Comparison of ENCODE assay signal across 20 cellular contexts in the genomic region with DNA sequence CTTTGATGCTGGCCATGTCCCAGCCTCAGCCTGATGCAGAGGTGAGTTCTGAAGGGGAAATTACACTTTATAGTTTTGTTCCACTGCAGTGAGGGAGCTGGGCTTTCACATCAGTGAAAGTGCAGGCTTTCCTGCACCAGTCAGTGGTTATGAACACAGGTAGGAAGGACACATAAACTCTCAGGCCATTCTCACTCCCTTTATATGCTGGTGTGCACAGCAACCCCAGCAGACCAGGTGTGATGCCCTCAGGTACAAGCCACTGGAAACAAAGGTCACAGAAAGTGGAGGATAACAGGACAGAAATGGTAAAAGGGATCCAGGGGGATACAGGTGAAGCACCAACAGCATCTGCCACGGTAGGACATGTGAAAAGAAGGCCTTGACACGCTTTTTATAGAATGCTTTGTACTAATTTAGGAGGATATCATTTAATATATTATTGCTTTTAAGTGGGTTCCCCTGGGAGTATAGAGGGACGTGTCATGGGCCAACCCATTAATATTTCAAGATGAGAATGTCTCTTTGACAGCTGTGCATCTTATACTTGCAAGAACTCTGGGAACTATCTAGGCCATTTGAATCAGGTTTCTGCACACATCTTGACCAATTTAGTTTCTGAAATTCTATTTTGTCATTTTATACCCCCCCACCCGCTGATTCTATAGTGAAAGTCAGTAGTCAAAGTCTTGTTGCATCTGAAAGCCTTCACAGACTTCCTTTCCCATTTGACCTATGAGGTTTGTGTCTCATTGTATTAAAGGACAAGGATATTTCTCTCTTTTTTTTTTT. TPM values are rescaled to one million over a fixed set of nuclear protein-coding genes. Genes with fewer than 3 reads are reported as not detected.
DNase-seq lines count a peak whose midpoint lies in the region; ATAC-seq, FAIRE-seq and TF ChIP-seq lines count a peak whose summit lies in the region.
"Had no signal": no experiment of that assay in that cellular context is flagged by ENCODE, and none has a peak within 500 bp of the region (broad histone marks: within the 10 kb centered on the region; RNA-seq: fewer than 3 reads in every experiment).

No MANE protein-coding gene starts in this region.

- no peak overlapping the region for H3K4me3 Mint-ChIP-seq in immature natural killer cell
- no peak overlapping the region for H3K4me3 Mint-ChIP-seq in natural killer cell treated with Interleukin-12 subunit alpha and Interleukin-12 subunit beta and Interleukin-15 and Interleukin-18, amount 100 ng/mL, for 72 hours

- no peak for TF ChIP-seq RAD21 in SK-N-SH (IDR thresholded peaks at IDR 0.05; ENCODE audit: low read length)

- TF ChIP-seq EP300 in SK-N-SH (IDR thresholded peaks at IDR 0.05; ENCODE audit: borderline replicate concordance in 1 of 2, low read depth in 1 of 2, low read length in 1 of 2), result no peak

- H3K9me3 ChIP-seq in SK-N-SH, result no peaks in the 10 kb centered on the region
- H3K9me3 ChIP-seq: esophagus muscularis mucosa, pancreas had no signal

- CTCF ChIA-PET in SK-N-SH (lab: Yijun Ruan, JAX), result no interaction called here

- H3K27me3 ChIP-seq in SK-N-SH (ENCODE audit: insufficient read depth), result no peaks in the 10 kb centered on the region
- H3K27me3 ChIP-seq: esophagus muscularis mucosa, pancreas had no signal

- DNase-seq in GM12892 (ENCODE audit: insufficient read length) (no peak), GM19239 (ENCODE audit: insufficient read length, low spot score) (no peak), immature natural killer cell (no peak), SK-N-SH (no peak)
- no peak for DNase-seq in natural killer cell treated with Interleukin-12 subunit alpha and Interleukin-12 subunit beta and Interleukin-15 and Interleukin-18, amount 100 ng/mL, for 72 hours (ENCODE audit: low spot score)
- DNase-seq in activated T-cell treated with anti-CD3 and anti-CD28 coated beads, Interleukin-2, amount 50 U/mL, for 48 hours, result no peak
- DNase-seq: activated CD4-positive, CD25-positive, alpha-beta regulatory T cell; amygdala; cortex of kidney; DMS79 treated with DMSO at 0.1 percent for 48 hours; head of caudate nucleus; KBM-7; left colon; NCI-H1436 treated with DMSO at 0.1 percent for 48 hours; NCI-H510A; pancreas; PC-9 had no signal

- peaks cover 2 to 5% (median 4%) of the 10 kb centered on the region in 6 donors for H3K9me3 Mint-ChIP-seq in immature natural killer cell
- H3K9me3 Mint-ChIP-seq in natural killer cell treated with Interleukin-12 subunit alpha and Interleukin-12 subunit beta and Interleukin-15 and Interleukin-18, amount 100 ng/mL, for 72 hours, result no peaks in the 10 kb centered on the region

- H3K9ac ChIP-seq in SK-N-SH, result no peak overlapping the region

- peaks cover 0 to 2% (median 2%) of the 10 kb centered on the region in 3 donors for H3K27me3 Mint-ChIP-seq in immature natural killer cell (ENCODE audit: low read depth in 3 of 3)
- no peaks in the 10 kb centered on the region for H3K27me3 Mint-ChIP-seq in natural killer cell treated with Interleukin-12 subunit alpha and Interleukin-12 subunit beta and Interleukin-15 and Interleukin-18, amount 100 ng/mL, for 72 hours

- H3K4me1 ChIP-seq in SK-N-SH (ENCODE audit: control insufficient read depth in 1 of 2, insufficient read depth in 2 of 2, low read depth in 1 of 2, low read length in 1 of 2), result no peaks in the 10 kb centered on the region
- H3K4me1 ChIP-seq: esophagus muscularis mucosa, pancreas had no signal

- POLR2A ChIA-PET in SK-N-SH (lab: Yijun Ruan, JAX), result no interaction called here

- no peaks in the 10 kb centered on the region for H3K79me2 ChIP-seq in SK-N-SH (ENCODE audit: insufficient read depth)

- H3F3A ChIP-seq in SK-N-SH (replicated peaks; ENCODE audit: insufficient read depth), result no peaks in the 10 kb centered on the region

- no peak for TF ChIP-seq CTCF in SK-N-SH (IDR thresholded peaks at IDR 0.05)

- no peak overlapping the region for H2AFZ ChIP-seq in SK-N-SH (ENCODE audit: low read depth)
- H2AFZ ChIP-seq: PC-9 had no signal

- no peaks in the 10 kb centered on the region for H3K9me2 ChIP-seq in SK-N-SH

- 83% methylated on average over 4 of the region's 4 CpGs for WGBS in SK-N-SH (ENCODE audit: low lambda C conversion rate)

- peak; percentile 57 for ATAC-seq in HG02610 (IDR thresholded peaks at IDR 0.05; ENCODE audit: unreplicated experiment)
- peak; percentile 65 for ATAC-seq in HG03442 (IDR thresholded peaks at IDR 0.05; ENCODE audit: unreplicated experiment)
- no peak for ATAC-seq in natural killer cell treated with Interleukin-12 subunit alpha and Interleukin-12 subunit beta and Interleukin-15 and Interleukin-18, amount 100 ng/mL, for 72 hours
- ATAC-seq: left colon, pancreas had no signal

- no peak overlapping the region for H3K4me2 ChIP-seq in SK-N-SH
- H3K4me2 ChIP-seq: PC-9 had no signal

- H3K4me3 ChIP-seq in SK-N-SH (ENCODE audit: low read depth in 2 of 2, low read length in 1 of 2), result no peak overlapping the region
- H3K4me3 ChIP-seq: esophagus muscularis mucosa, pancreas, PC-9 had no signal

- H3K27ac ChIP-seq in SK-N-SH (ENCODE audit: low read depth in 2 of 2, low read length in 1 of 2), result no peak overlapping the region
- H3K27ac ChIP-seq: esophagus muscularis mucosa, pancreas, PC-9 had no signal

- no peaks in the 10 kb centered on the region for H3K36me3 ChIP-seq in SK-N-SH (replicated peaks in 1 of 2; ENCODE audit: control insufficient read depth in 1 of 2, insufficient read depth in 2 of 2, low read length in 1 of 2)
- H3K36me3 ChIP-seq: esophagus muscularis mucosa, pancreas had no signal

- no peaks in the 10 kb centered on the region for H3K4me1 Mint-ChIP-seq in immature natural killer cell
- H3K4me1 Mint-ChIP-seq in natural killer cell treated with Interleukin-12 subunit alpha and Interleukin-12 subunit beta and Interleukin-15 and Interleukin-18, amount 100 ng/mL, for 72 hours (ENCODE audit: low read depth in 2 of 2), result peaks cover 6 to 16% of the 10 kb centered on the region in 2 donors

- H3K36me3 Mint-ChIP-seq in immature natural killer cell, result peaks cover 3 to 4% (median 4%) of the 10 kb centered on the region in 3 donors
- H3K36me3 Mint-ChIP-seq in natural killer cell treated with Interleukin-12 subunit alpha and Interleukin-12 subunit beta and Interleukin-15 and Interleukin-18, amount 100 ng/mL, for 72 hours, result no peaks in the 10 kb centered on the region

- FAIRE-seq in GM12892 (lab: Jason Lieb, UNC) (peak; percentile 67), GM19239 (lab: Jason Lieb, UNC) (peak; percentile 28)
- FAIRE-seq: pancreas had no signal

- TF ChIP-seq POLR2A in GM12892 (IDR thresholded peaks at IDR 0.05; ENCODE audit: low read depth, low read length), result peak; percentile 59; the same call in 1 of the 2 replicates

- no peak overlapping the region for H3K27ac Mint-ChIP-seq in immature natural killer cell
- H3K27ac Mint-ChIP-seq in natural killer cell treated with Interleukin-12 subunit alpha and Interleukin-12 subunit beta and Interleukin-15 and Interleukin-18, amount 100 ng/mL, for 72 hours, result peak overlapping the region in 1 of 2 donors; percentile 7

- no peaks in the 10 kb centered on the region for H4K20me1 ChIP-seq in SK-N-SH (ENCODE audit: insufficient read depth)

TF ChIP-seq in SK-N-SH, 30 proteins besides CTCF, POLR2A, EP300 and RAD21:
- no peak for TF ChIP-seq SMC3 (IDR thresholded peaks at IDR 0.05; ENCODE audit: low read depth, low read length)

RNA-seq across cellular contexts. Expression of gene BLM, which starts 25.0 kb away (rescaled TPM):
- polyA plus RNA-seq in GM12892 (2012; ENCODE audit: missing spikeins), result 19.6 TPM
- polyA plus RNA-seq in immature natural killer cell (10 to 100 TPM in 1 of 3 donors, 1 to 10 TPM in 2; 2.3 to 10.0 (median 7.5) TPM), SK-N-SH (2012; rRNA removed) (2.7 and 2.9 TPM in 2 replicates)
- 10 to 100 TPM; 49.6 to 58.7 TPM for total RNA-seq in natural killer cell treated with Interleukin-12 subunit alpha and Interleukin-12 subunit beta and Interleukin-15 and Interleukin-18, amount 100 ng/mL, for 72 hours
- polyA plus RNA-seq in SK-N-SH (2012; cell fraction: cytosol; rRNA removed), result 2.0 and 2.3 TPM in 2 replicates
- 2.8 and 4.2 TPM in 2 replicates for polyA plus RNA-seq in SK-N-SH (2012; cell fraction: nucleus; rRNA removed)

Comparison
In these comparisons a context has a peak if more than half of its experiments do, and no peak if none do; other contexts are left out.
1. ATAC-seq: peak in HG02610 (single experiment) and HG03442 (single experiment); none in natural killer cell treated with Interleukin-12 subunit alpha and Interleukin-12 subunit beta and Interleukin-15 and Interleukin-18, amount 100 ng/mL, for 72 hours (0 of 2).